ENCODE assay signal across 8 cellular contexts in genomic region chr16:18561727-18562314, GRCh38. TPM values are rescaled to one million over a fixed set of nuclear protein-coding genes. Genes with fewer than 3 reads are reported as not detected.
DNase-seq lines count a peak whose midpoint lies in the region; ATAC-seq and TF ChIP-seq lines count a peak whose summit lies in the region.
"Not testable (repeated sequence)": the region's sequence is repeated elsewhere in the genome, so short reads cannot be mapped to it uniquely, and the experiment has no call there.

Gene NOMO2, minus strand, starts transcription at chr16:18562097. Its CDS starts 57 bp downstream, at chr16:18562040.

- H3F3A ChIP-seq in GM23248 (ENCODE audit: insufficient read depth) = not testable (repeated sequence)

- not testable (repeated sequence) for H3K36me3 Mint-ChIP-seq in WTC11; stimulated activated naive B cell treated with anti-CD40 and anti-IgM and Interleukin-4, amounts not matched to agents 10 μg/mL and 1 μg/mL and 100 μg/mL, for 72 hours

- peak within 1 kb of the TSS; percentile 70 for H3K9ac ChIP-seq in GM23248
- not testable (repeated sequence) for H3K9ac ChIP-seq in trophoblast cell (ENCODE audit: low read length)

- TF ChIP-seq CTCF in WTC11 (IDR thresholded peaks at IDR 0.05); left ventricle myocardium inferior (IDR thresholded peaks at IDR 0.05; ENCODE audit: borderline replicate concordance): not testable (repeated sequence)

- peaks cover 14% of the 10 kb centered on the region for H3K79me2 ChIP-seq in GM23248 (ENCODE audit: insufficient read depth)
- not testable (repeated sequence) for H3K79me2 ChIP-seq in trophoblast cell (ENCODE audit: control insufficient read depth, insufficient read depth, low read length, poor library complexity)

- WGBS in GM23248 (ENCODE audit: low coverage in 1 of 2, low lambda C conversion rate in 2 of 2, missing lambda C conversion rate in 2 of 2), 2 experiments = 2 to 3% methylated on average over 21 to 40 of the region's 66 CpGs
- no CpG with 5 or more reads among the region's 66 CpGs for WGBS in trophoblast cell (ENCODE audit: extremely low coverage, insufficient coverage, insufficient read length)

- peak within 1 kb of the TSS; percentile 24 for H2BK120ac ChIP-seq in trophoblast cell (ENCODE audit: insufficient read depth, low read length, poor library complexity)

- intact Hi-C loops in left ventricle myocardium inferior (cut with micrococcal nuclease) = not testable (repeated sequence)

- peak within 1 kb of the TSS; percentile 73 for H3K4me3 ChIP-seq in GM23248
- peak within 1 kb of the TSS; percentile 70 for H3K4me3 ChIP-seq in left ventricle myocardium inferior
- H3K4me3 ChIP-seq in trophoblast cell (ENCODE audit: low read depth, low read length) = peak within 1 kb of the TSS; percentile 75

- H3K9me3 Mint-ChIP-seq in WTC11; stimulated activated naive B cell treated with anti-CD40 and anti-IgM and Interleukin-4, amounts not matched to agents 10 μg/mL and 1 μg/mL and 100 μg/mL, for 72 hours: not testable (repeated sequence)

- in situ Hi-C loops in GM23248 (cut with MboI) = not testable (repeated sequence)

- H2AFZ ChIP-seq in GM23248 = peak within 1 kb of the TSS; percentile 60
- H2AFZ ChIP-seq in trophoblast cell (ENCODE audit: insufficient read depth, low read length, poor library complexity) = peak within 1 kb of the TSS; percentile 71

- not testable (repeated sequence) for H2BK5ac ChIP-seq in trophoblast cell (ENCODE audit: low read depth, low read length, poor library complexity)

- DNase-seq in ELR (ENCODE audit: low read depth) (peak; percentile 6), GM23248 (peak; percentile 40), HT-29 (ENCODE audit: low spot score) (peak; percentile 4), WTC11 (ENCODE audit: low spot score) (peak; percentile 92), amniotic epithelial cell (ENCODE audit: low read depth) (peak; percentile 1), left ventricle myocardium inferior (peak; percentile 89), trophoblast cell (peak; percentile 0 to 7)
- DNase-seq in stimulated activated naive B cell treated with anti-CD40 and anti-IgM and Interleukin-4, amounts not matched to agents 10 μg/mL and 1 μg/mL and 100 μg/mL, for 72 hours = peak; percentile 94

- not testable (repeated sequence) for H3K27me3 Mint-ChIP-seq in WTC11 (ENCODE audit: low read depth); stimulated activated naive B cell treated with anti-CD40 and anti-IgM and Interleukin-4, amounts not matched to agents 10 μg/mL and 1 μg/mL and 100 μg/mL, for 72 hours

- not testable (repeated sequence) for H3K27ac Mint-ChIP-seq in WTC11
- H3K27ac Mint-ChIP-seq in stimulated activated naive B cell treated with anti-CD40 and anti-IgM and Interleukin-4, amounts not matched to agents 10 μg/mL and 1 μg/mL and 100 μg/mL, for 72 hours = peak within 1 kb of the TSS; percentile 37

- H3K4me2 ChIP-seq in GM23248 (ENCODE audit: unreplicated experiment) = peak within 1 kb of the TSS; percentile 68
- H3K4me2 ChIP-seq in trophoblast cell (ENCODE audit: low read length) = peak within 1 kb of the TSS; percentile 43

- H3K27ac ChIP-seq in GM23248; trophoblast cell (ENCODE audit: low read depth, low read length): not testable (repeated sequence)
- H3K27ac ChIP-seq in left ventricle myocardium inferior (replicated peaks) = peak within 1 kb of the TSS; percentile 76

- H3K79me1 ChIP-seq in trophoblast cell (ENCODE audit: low read length) = not testable (repeated sequence)

- H3K14ac ChIP-seq in trophoblast cell (ENCODE audit: low read length) = not testable (repeated sequence)

- H3K9me2 ChIP-seq in GM23248 (ENCODE audit: insufficient read depth) = not testable (repeated sequence)

- not testable (repeated sequence) for H3K18ac ChIP-seq in trophoblast cell (ENCODE audit: low read length)

- POLR2A ChIA-PET in WTC11 (lab: Charles Lee) = not testable (repeated sequence)

- H4K91ac ChIP-seq in trophoblast cell (ENCODE audit: low read depth, low read length) = not testable (repeated sequence)

- not testable (repeated sequence) for H4K12ac ChIP-seq in trophoblast cell (ENCODE audit: low read depth, low read length)

- not testable (repeated sequence) for H2BK12ac ChIP-seq in trophoblast cell (ENCODE audit: low read length)

- not testable (repeated sequence) for H3K4ac ChIP-seq in trophoblast cell (ENCODE audit: low read depth, low read length)

- not testable (repeated sequence) for H3K23ac ChIP-seq in trophoblast cell (ENCODE audit: low read length)

- 0 out of 2 replicates have a peak within 1 kb of the TSS, but pooled peaks have one; percentile 18 for H3K4me3 Mint-ChIP-seq in WTC11
- peak within 1 kb of the TSS; percentile 73 to 78 for H3K4me3 Mint-ChIP-seq in stimulated activated naive B cell treated with anti-CD40 and anti-IgM and Interleukin-4, amounts not matched to agents 10 μg/mL and 1 μg/mL and 100 μg/mL, for 72 hours

- H3K4me1 Mint-ChIP-seq in WTC11 = not testable (repeated sequence)
- peaks cover 7 to 10% of the 10 kb centered on the region in 2 donors for H3K4me1 Mint-ChIP-seq in stimulated activated naive B cell treated with anti-CD40 and anti-IgM and Interleukin-4, amounts not matched to agents 10 μg/mL and 1 μg/mL and 100 μg/mL, for 72 hours

- peak; percentile 94 for ATAC-seq in WTC11
- peak; percentile 96 to 98 for ATAC-seq in stimulated activated naive B cell treated with anti-CD40 and anti-IgM and Interleukin-4, amounts not matched to agents 10 μg/mL and 1 μg/mL and 100 μg/mL, for 72 hours (replicated peaks)

- not testable (repeated sequence) for H3K4me1 ChIP-seq in GM23248 (ENCODE audit: insufficient read depth); left ventricle myocardium inferior; trophoblast cell (ENCODE audit: control insufficient read depth in 1 of 2, insufficient read depth in 2 of 2, low read length in 2 of 2)

- H2AK5ac ChIP-seq in trophoblast cell (ENCODE audit: low read length) = not testable (repeated sequence)

- H3K27me3 ChIP-seq in GM23248 (replicated peaks; ENCODE audit: insufficient read depth); left ventricle myocardium inferior (ENCODE audit: low read depth); trophoblast cell (ENCODE audit: insufficient read depth, low read length): not testable (repeated sequence)

- not testable (repeated sequence) for H3K36me3 ChIP-seq in GM23248 (ENCODE audit: low read depth); left ventricle myocardium inferior; trophoblast cell (ENCODE audit: control insufficient read depth in 1 of 2, insufficient read depth in 2 of 2, low read length in 2 of 2)

- H3K9me3 ChIP-seq in GM23248 (ENCODE audit: low read depth); left ventricle myocardium inferior (replicated peaks); trophoblast cell (ENCODE audit: insufficient read depth, low read depth, low read length): not testable (repeated sequence)

- CTCF ChIA-PET in WTC11 (lab: Charles Lee) = not testable (repeated sequence)

- not testable (repeated sequence) for H4K20me1 ChIP-seq in GM23248 (ENCODE audit: insufficient read depth)

- H4K8ac ChIP-seq in trophoblast cell (ENCODE audit: low read depth, low read length) = not testable (repeated sequence)

RNA-seq across cellular contexts. Expression of gene NOMO2, which starts in this region (rescaled TPM):
- 135 and 144 TPM in 2 replicates for total RNA-seq in GM23248 (2014; rRNA removed; shearing (Covaris generic))
- polyA plus RNA-seq in GM23248 (2016; fragmentation: Nextera tagmentation; extraction: Ambion mirVana) = 135 and 139 TPM in 2 replicates
- 122 and 130 TPM in 2 replicates for total RNA-seq in HT-29 (2014; rRNA removed; shearing (Covaris generic))
- total RNA-seq in WTC11 (2021) (96.0 to 103 TPM (median 96.9 TPM) in 3 replicates), left ventricle myocardium inferior (205 TPM)
- 128 and 134 TPM in 2 replicates for polyA plus RNA-seq in trophoblast cell (2013)

Comparison
In these comparisons a context has a peak if more than half of its experiments do, and no peak if none do; other contexts are left out.
1. DNase-seq: peak in every context shown above with its lines; median percentile 94 in stimulated activated naive B cell treated with anti-CD40 and anti-IgM and Interleukin-4, amounts not matched to agents 10 μg/mL and 1 μg/mL and 100 μg/mL, for 72 hours; 92 in WTC11; 89 in left ventricle myocardium inferior; 40 in GM23248; 6 in ELR; 4 in HT-29; 4 in trophoblast cell; 1 in amniotic epithelial cell.